ENCODE assay signal across 19 cellular contexts in the genomic region with DNA sequence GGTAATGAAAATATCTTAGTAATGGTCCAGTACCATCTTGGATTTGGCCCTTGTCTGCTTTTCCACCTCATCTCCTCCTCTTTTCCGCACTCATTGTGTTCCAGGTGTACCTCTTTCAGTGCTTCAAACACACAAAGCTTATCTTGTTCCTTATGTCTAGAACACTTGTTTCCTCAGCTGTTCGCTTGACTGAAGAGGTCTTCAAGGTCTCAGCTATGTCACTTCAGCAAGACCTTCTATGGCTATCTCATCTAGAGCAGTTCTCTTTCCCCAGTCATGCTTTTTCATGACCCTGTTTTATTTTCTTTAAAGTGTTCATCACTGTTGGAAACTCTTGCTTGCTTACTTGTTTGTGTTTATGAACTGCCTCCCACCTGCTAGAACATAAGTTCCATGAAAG. TPM values are rescaled to one million over a fixed set of nuclear protein-coding genes. Genes with fewer than 3 reads are reported as not detected.
DNase-seq lines count a peak whose midpoint lies in the region; ATAC-seq, FAIRE-seq and TF ChIP-seq lines count a peak whose summit lies in the region.
"Had no signal": no experiment of that assay in that cellular context is flagged by ENCODE, and none has a peak within 500 bp of the region (broad histone marks: within the 10 kb centered on the region; RNA-seq: fewer than 3 reads in every experiment).

No MANE protein-coding gene starts in this region.

- no peaks in the 10 kb centered on the region for H3K27me3 Mint-ChIP-seq in T-helper 17 cell
- H3K27me3 Mint-ChIP-seq in stimulated activated naive B cell treated with anti-CD40 and anti-IgM and Interleukin-4, amounts not matched to agents 10 μg/mL and 1 μg/mL and 100 μg/mL, for 72 hours = no peaks in the 10 kb centered on the region
- H3K27me3 Mint-ChIP-seq in activated CD4-positive, alpha-beta T cell treated with anti-CD3 and anti-CD28 coated beads, Interleukin-2, amount 10 ng/mL, durations not matched to agents 24 days and 14 days = no peaks in the 10 kb centered on the region

- H3K9ac ChIP-seq in K562 (ENCODE audit: insufficient read depth in 1 of 2, low read depth in 2 of 2, low read length in 2 of 2) = no peak overlapping the region
- H3K9ac ChIP-seq: BLaER1, KMS-11 had no signal

- no peak overlapping the region for H3K4me3 Mint-ChIP-seq in T-helper 17 cell
- no peak overlapping the region for H3K4me3 Mint-ChIP-seq in stimulated activated naive B cell treated with anti-CD40 and anti-IgM and Interleukin-4, amounts not matched to agents 10 μg/mL and 1 μg/mL and 100 μg/mL, for 72 hours
- no peak overlapping the region for H3K4me3 Mint-ChIP-seq in activated CD4-positive, alpha-beta T cell treated with anti-CD3 and anti-CD28 coated beads, Interleukin-2, amount 10 ng/mL, durations not matched to agents 24 days and 14 days
- H3K4me3 Mint-ChIP-seq: CD8-positive, alpha-beta T cell; HFFc6 had no signal

- BruUV-seq in K562 (replicated peaks; lab: Mats Ljungman, UMichigan) = no TSS peak

- in situ Hi-C loops in K562 (cut with MboI) = loop anchor here (10.0 to 25.0 kb wide), 2 partner anchors 138 to 425 kb away; a partner anchor contains a TSS

- no peak overlapping the region for H3K4me3 ChIP-seq in K562
- H3K4me3 ChIP-seq: BLaER1 had no signal

- H3K9me3 ChIP-seq in T-helper 17 cell (ENCODE audit: control insufficient read depth, low read length, poor library complexity, severe bottlenecking) (no peaks in the 10 kb centered on the region), K562 (replicated peaks; ENCODE audit: control insufficient read depth, insufficient read depth, low read depth, low read length) (no peaks in the 10 kb centered on the region)
- H3K9me3 ChIP-seq: BLaER1 had no signal

- no peaks in the 10 kb centered on the region for H3K9me1 ChIP-seq in K562 (ENCODE audit: control insufficient read depth, insufficient read depth, low read length)

- no peak overlapping the region for H3K27ac ChIP-seq in K562 (ENCODE audit: extremely low read depth, low read depth, low read length)
- H3K27ac ChIP-seq: BLaER1, KMS-11 had no signal

- no peaks in the 10 kb centered on the region for H3K36me3 Mint-ChIP-seq in T-helper 17 cell (ENCODE audit: low read depth)
- H3K36me3 Mint-ChIP-seq in stimulated activated naive B cell treated with anti-CD40 and anti-IgM and Interleukin-4, amounts not matched to agents 10 μg/mL and 1 μg/mL and 100 μg/mL, for 72 hours = peaks cover 31 to 43% of the 10 kb centered on the region in 2 donors
- peaks cover 6% of the 10 kb centered on the region for H3K36me3 Mint-ChIP-seq in activated CD4-positive, alpha-beta T cell treated with anti-CD3 and anti-CD28 coated beads, Interleukin-2, amount 10 ng/mL, durations not matched to agents 24 days and 14 days (ENCODE audit: low read depth)

- ATAC-seq in T-helper 17 cell (no peak), K562 (no peak), HG02759 (IDR thresholded peaks at IDR 0.05; ENCODE audit: unreplicated experiment) (no peak)
- ATAC-seq in stimulated activated naive B cell treated with anti-CD40 and anti-IgM and Interleukin-4, amounts not matched to agents 10 μg/mL and 1 μg/mL and 100 μg/mL, for 72 hours (replicated peaks) = no peak
- ATAC-seq: CD8-positive, alpha-beta T cell; HCT116 had no signal

- CTCF ChIA-PET in K562 (lab: Yijun Ruan, JAX; ENCODE audit: low intra/inter-chr PET ratio) = no interaction called here

- no peak overlapping the region for H2AFZ ChIP-seq in K562 (ENCODE audit: low read depth, low read length)

- H3K4me2 ChIP-seq in K562 (ENCODE audit: insufficient read depth, low read length) = no peak overlapping the region
- H3K4me2 ChIP-seq: BLaER1, KMS-11 had no signal

- no peaks in the 10 kb centered on the region for H4K20me1 ChIP-seq in K562 (replicated peaks; ENCODE audit: control insufficient read depth, insufficient read depth, low read length)

- TF ChIP-seq POLR2A in K562 (conservative IDR thresholded peaks at IDR 0.05) = no peak

- intact Hi-C loops in K562 (cut with micrococcal nuclease) = no loop called here
- intact Hi-C loops in activated CD4-positive, alpha-beta T cell treated with anti-CD3 and anti-CD28 coated beads, Interleukin-2, amount 10 ng/mL, durations not matched to agents 24 days and 14 days (cut with micrococcal nuclease) = no loop called here

- no peaks in the 10 kb centered on the region; a peak in 1 of 5 replicates for H3K4me1 ChIP-seq in K562 (replicated peaks in 1 of 2; ENCODE audit: control insufficient read depth in 2 of 2, insufficient read depth in 2 of 2, low read length in 2 of 2)
- H3K4me1 ChIP-seq: BLaER1 had no signal

- H3K79me2 ChIP-seq in K562 (ENCODE audit: control insufficient read depth, insufficient read depth, low read length) = 0 out of 3 replicates have a peak, but pooled peaks cover 5% of the 10 kb centered on the region

- WGBS in K562 (ENCODE audit: insufficient coverage, low coverage, missing lambda C conversion rate) = 47% methylated on average over 2 of the region's 2 CpGs

- POLR2A ChIA-PET in K562 (lab: Yijun Ruan, JAX) = interaction anchor here (0.7 to 1.5 kb wide), 2 partner anchors 11 to 509 kb away, joined by 4 read pairs; no protein-coding TSS in a partner anchor

- TF ChIP-seq RAD21 in K562 (CRISPR knock-in tag; conservative IDR thresholded peaks at IDR 0.05 in 1 of 2, IDR thresholded peaks at IDR 0.05 in 1 of 2) = no peak

- TF ChIP-seq EP300 in K562 (IDR thresholded peaks at IDR 0.05; ENCODE audit: low read length) = no peak

- DNase-seq in CMK (ENCODE audit: low read depth) (peak; percentile 56), T-helper 17 cell (no peak), K562 (ENCODE audit: extremely low read depth in 1 of 4, low spot score in 3 of 4) (peak in 2 of 4 experiments; percentile 16 to 35), HT-29 (ENCODE audit: low spot score) (no peak)
- DNase-seq in stimulated activated naive B cell treated with anti-CD40 and anti-IgM and Interleukin-4, amounts not matched to agents 10 μg/mL and 1 μg/mL and 100 μg/mL, for 72 hours = no peak
- DNase-seq in activated CD8-positive, alpha-beta memory T cell treated with anti-CD3 and anti-CD28 coated beads, Interleukin-2, amount 50 U/mL, for 4 hours = no peak
- no peak for DNase-seq in activated CD4-positive, alpha-beta T cell treated with anti-CD3 and anti-CD28 coated beads, Interleukin-2, amount 10 ng/mL, durations not matched to agents 24 days and 14 days
- DNase-seq: AML-193; CD8-positive, alpha-beta T cell; COR-L47; DMS 273 treated with DMSO at 0.1 percent for 48 hours; DND-41; GOT3; H7; HFFc6 had no signal

- peaks cover 1 to 2% of the 10 kb centered on the region in 2 donors for H3K9me3 Mint-ChIP-seq in stimulated activated naive B cell treated with anti-CD40 and anti-IgM and Interleukin-4, amounts not matched to agents 10 μg/mL and 1 μg/mL and 100 μg/mL, for 72 hours
- H3K9me3 Mint-ChIP-seq in activated CD4-positive, alpha-beta T cell treated with anti-CD3 and anti-CD28 coated beads, Interleukin-2, amount 10 ng/mL, durations not matched to agents 24 days and 14 days = no peaks in the 10 kb centered on the region
- H3K9me3 Mint-ChIP-seq: CD8-positive, alpha-beta T cell; HFFc6 had no signal

- peaks cover 18% of the 10 kb centered on the region for H3K4me1 Mint-ChIP-seq in T-helper 17 cell
- peaks cover 23 to 37% of the 10 kb centered on the region in 2 donors for H3K4me1 Mint-ChIP-seq in stimulated activated naive B cell treated with anti-CD40 and anti-IgM and Interleukin-4, amounts not matched to agents 10 μg/mL and 1 μg/mL and 100 μg/mL, for 72 hours
- H3K4me1 Mint-ChIP-seq in activated CD4-positive, alpha-beta T cell treated with anti-CD3 and anti-CD28 coated beads, Interleukin-2, amount 10 ng/mL, durations not matched to agents 24 days and 14 days = peaks cover 6% of the 10 kb centered on the region

- no peaks in the 10 kb centered on the region for H3K27me3 ChIP-seq in K562 (ENCODE audit: control insufficient read depth in 2 of 2, insufficient read depth in 2 of 2, low read length in 2 of 2)
- H3K27me3 ChIP-seq: BLaER1 had no signal

- no peak for FAIRE-seq in K562 (lab: Jason Lieb, UNC)

- no peak for TF ChIP-seq CTCF in K562 (IDR thresholded peaks at IDR 0.05 in 2 of 3, conservative IDR thresholded peaks at IDR 0.05 in 1 of 3; ENCODE audit: insufficient read depth in 2 of 3, low read depth in 1 of 3, low read length in 3 of 3)

- H3K27ac Mint-ChIP-seq in T-helper 17 cell = peak overlapping the region; percentile 63
- H3K27ac Mint-ChIP-seq in stimulated activated naive B cell treated with anti-CD40 and anti-IgM and Interleukin-4, amounts not matched to agents 10 μg/mL and 1 μg/mL and 100 μg/mL, for 72 hours = peak overlapping the region; percentile 68
- H3K27ac Mint-ChIP-seq in activated CD4-positive, alpha-beta T cell treated with anti-CD3 and anti-CD28 coated beads, Interleukin-2, amount 10 ng/mL, durations not matched to agents 24 days and 14 days = no peak overlapping the region
- H3K27ac Mint-ChIP-seq: CD8-positive, alpha-beta T cell; HFFc6 had no signal

- H3K36me3 ChIP-seq in K562 (ENCODE audit: control insufficient read depth, insufficient read depth, low read length) = peaks cover 2% of the 10 kb centered on the region; the same call in 1 of the 3 replicates

TF ChIP-seq in K562, 482 proteins besides CTCF, POLR2A, EP300 and RAD21 (continues in another document):
- TF ChIP-seq ZNF133 (CRISPR knock-in tag; IDR thresholded peaks at IDR 0.05) = no peak
- no peak for TF ChIP-seq ZNF584 (CRISPR knock-in tag; IDR thresholded peaks at IDR 0.05; ENCODE audit: low read depth)
- TF ChIP-seq HMG20B (CRISPR knock-in tag; IDR thresholded peaks at IDR 0.05) = no peak

RNA-seq across cellular contexts. Expression of a gene that starts 47.4 kb away (rescaled TPM):
- 10 to 100 TPM; 25.2 to 29.8 TPM for total RNA-seq in T-helper 17 cell
- total RNA-seq in K562 (2011; cell fraction: chromatin; rRNA removed; ENCODE audit: low replicate concordance) = 37.0 and 117 TPM in 2 replicates
- total RNA-seq in K562 (2011; cell fraction: nucleolus; rRNA removed) = 12.7 and 16.6 TPM in 2 replicates
- total RNA-seq in K562 (2011; cell fraction: nucleoplasm; rRNA removed) = 46.7 and 79.5 TPM in 2 replicates
- 10.5 and 12.3 TPM in 2 replicates for total RNA-seq in K562 (2014; rRNA removed)
- 17.6 and 21.0 TPM in 2 replicates for total RNA-seq in K562 (2014; rRNA removed; fragmentation: Illumina TruSeq; extraction: Trizol)
- 15.8 and 17.8 TPM in 2 replicates for total RNA-seq in K562 (2015; rRNA removed; fragmentation: Illumina TruSeq; extraction: Trizol)
- total RNA-seq in K562 (2021) = 16.0 TPM in 2 replicates
- 10.2 and 12.4 TPM in 2 replicates for polyA plus RNA-seq in K562 (2011; rRNA removed)
- 5.0 and 6.4 TPM in 2 replicates for polyA plus RNA-seq in K562 (2011; cell fraction: cytosol; rRNA removed)
- 10.7 and 13.0 TPM in 2 replicates for polyA plus RNA-seq in K562 (2011; cell fraction: nucleus; rRNA removed)
- 10.5 and 10.6 TPM in 2 replicates for polyA plus RNA-seq in K562 (2012)
- 11.0 and 13.8 TPM in 2 replicates for polyA plus RNA-seq in K562 (2014; fragmentation: Illumina TruSeq; extraction: Trizol)
- 1 to 10 TPM; 3.1 to 5.2 TPM for polyA plus RNA-seq in K562 (2014; fragmentation: Nextera tagmentation; extraction: Ambion mirVana)
- 9.2 and 9.4 TPM in 2 replicates for polyA plus RNA-seq in K562 (2014; rRNA removed)
- polyA minus RNA-seq in K562 (2011; rRNA and poly(A)+ RNA removed) = 32.2 and 40.2 TPM in 2 replicates
- polyA minus RNA-seq in K562 (2011; cell fraction: cytosol; rRNA and poly(A)+ RNA removed) = 6.5 and 6.9 TPM in 2 replicates
- polyA minus RNA-seq in K562 (2011; cell fraction: nucleus; rRNA and poly(A)+ RNA removed) = 31.5 and 58.0 TPM in 2 replicates
- 11.9 and 12.1 TPM in 2 replicates for total RNA-seq in HT-29 (2014; rRNA removed; shearing (Covaris generic))
- 18.2 and 19.2 TPM in 2 replicates for total RNA-seq in activated CD4-positive, alpha-beta T cell treated with anti-CD3 and anti-CD28 coated beads, Interleukin-2, amount 10 ng/mL, durations not matched to agents 24 days and 14 days
